In genomic region chr14:35825968-35826217, GRCh38 we compare ENCODE assay signal across 8 cellular contexts. TPM values are rescaled to one million over a fixed set of nuclear protein-coding genes. Genes with fewer than 3 reads are reported as not detected.
DNase-seq lines count a peak whose midpoint lies in the region; ATAC-seq and TF ChIP-seq lines count a peak whose summit lies in the region.

No MANE protein-coding gene starts in this region.

- TF ChIP-seq RAD21 in SK-N-SH (IDR thresholded peaks at IDR 0.05; ENCODE audit: low read length): no peak

- intact Hi-C loops in stomach (cut with DNase I; ENCODE audit: low total_unique reads): no loop called here

- H3K9ac ChIP-seq in SK-N-SH: peak overlapping the region; percentile 48; the same call in 1 of the 2 replicates
- H3K9ac ChIP-seq in iPS-18a (ENCODE audit: low read length): peak overlapping the region; percentile 52

- no peaks in the 10 kb centered on the region for H3K9me3 ChIP-seq in SK-N-SH
- H3K9me3 ChIP-seq in iPS-18a (ENCODE audit: control insufficient read depth, low read depth, low read length): no peaks in the 10 kb centered on the region
- no peaks in the 10 kb centered on the region for H3K9me3 ChIP-seq in stomach

- POLR2A ChIA-PET in SK-N-SH (lab: Yijun Ruan, JAX): interaction anchor here (0.6 to 1.7 kb wide), 9 partner anchors 9 to 843 kb away, joined by 3 to 11 read pairs (median 4); partner anchors contain the start of genes NFKBIA, PSMA6, RALGAPA1 and SRP54

- no peak for ATAC-seq in SK-N-SH treated with all-trans-retinoic acid at 6 μM for 48 hours
- ATAC-seq in activated T-helper 17 cell treated with anti-CD3 and anti-CD28 coated beads, Interleukin-2, amount 50 U/mL, for 72 hours (replicated peaks): no peak
- no peak for ATAC-seq in GM21367 (IDR thresholded peaks at IDR 0.05; ENCODE audit: unreplicated experiment)
- no peak for ATAC-seq in omental fat pad (ENCODE audit: low FRiP score)

- in situ Hi-C loops in GM13976 (cut with MboI; ENCODE audit: low sequenced_read_pairs, unreplicated experiment): no loop called here

- CTCF ChIA-PET in SK-N-SH (lab: Yijun Ruan, JAX): interaction anchor here (0.7 to 1.8 kb wide), 6 partner anchors 10 to 685 kb away, joined by 3 to 10 read pairs (median 4); no protein-coding TSS in a partner anchor

- H3F3A ChIP-seq in SK-N-SH (replicated peaks; ENCODE audit: insufficient read depth): peaks cover 11% of the 10 kb centered on the region

- H3K4me3 Mint-ChIP-seq in activated T-helper 17 cell treated with anti-CD3 and anti-CD28 coated beads, Interleukin-2, amount 50 U/mL, for 72 hours: peak overlapping the region; percentile 91

- WGBS in SK-N-SH (ENCODE audit: low lambda C conversion rate): 2% methylated on average over 4 of the region's 6 CpGs
- 0 to 1% (median 0%) methylated on average over 6 of the region's 6 CpGs for WGBS in stomach, 5 donors

- DNase-seq in SK-N-SH: no peak
- no peak for DNase-seq in stomach
- DNase-seq in omental fat pad (ENCODE audit: low spot score): no peak
- DNase-seq in GM13976 (ENCODE audit: low spot score): no peak

- H3K4me3 ChIP-seq in SK-N-SH (ENCODE audit: low read depth in 2 of 2, low read length in 1 of 2) (peak overlapping the region; percentile 88 to 94), iPS-18a (ENCODE audit: low read length) (peak overlapping the region; percentile 85), stomach (peak overlapping the region; percentile 81 to 94 (median 84))

- H3K79me2 ChIP-seq in SK-N-SH (ENCODE audit: insufficient read depth): peaks cover 28% of the 10 kb centered on the region

- TF ChIP-seq EP300 in SK-N-SH (IDR thresholded peaks at IDR 0.05; ENCODE audit: borderline replicate concordance in 1 of 2, low read depth in 1 of 2, low read length in 1 of 2): 0 out of 4 replicates have a peak, but pooled peaks of 1 of the 2 experiments have one; percentile 12
- TF ChIP-seq EP300 in stomach (IDR thresholded peaks at IDR 0.05): no peak

- peak overlapping the region; percentile 89 for H3K4me2 ChIP-seq in SK-N-SH

- no peaks in the 10 kb centered on the region for H3K27me3 Mint-ChIP-seq in activated T-helper 17 cell treated with anti-CD3 and anti-CD28 coated beads, Interleukin-2, amount 50 U/mL, for 72 hours

- no peaks in the 10 kb centered on the region for H3K9me3 Mint-ChIP-seq in activated T-helper 17 cell treated with anti-CD3 and anti-CD28 coated beads, Interleukin-2, amount 50 U/mL, for 72 hours

- peaks cover 0 to 5% of the 10 kb centered on the region in 2 experiments; a peak in 2 of 4 replicates for H3K4me1 ChIP-seq in SK-N-SH (ENCODE audit: control insufficient read depth in 1 of 2, insufficient read depth in 2 of 2, low read depth in 1 of 2, low read length in 1 of 2)
- peaks cover 6% of the 10 kb centered on the region for H3K4me1 ChIP-seq in iPS-18a (ENCODE audit: control insufficient read depth, low read depth, low read length)
- H3K4me1 ChIP-seq in stomach: peaks cover 6 to 17% (median 10%) of the 10 kb centered on the region in 4 donors

- H3K27me3 ChIP-seq in SK-N-SH (ENCODE audit: insufficient read depth) (no peaks in the 10 kb centered on the region), iPS-18a (ENCODE audit: control insufficient read depth, insufficient read depth, low read length) (no peaks in the 10 kb centered on the region), stomach (no peaks in the 10 kb centered on the region)

- peak overlapping the region; percentile 82 for H3K27ac Mint-ChIP-seq in activated T-helper 17 cell treated with anti-CD3 and anti-CD28 coated beads, Interleukin-2, amount 50 U/mL, for 72 hours

- peak overlapping the region; percentile 86 for H2AFZ ChIP-seq in SK-N-SH (ENCODE audit: low read depth)

- no peak for TF ChIP-seq POLR2A in stomach (IDR thresholded peaks at IDR 0.05)

- 0 out of 2 replicates have a peak, but pooled peaks cover 4% of the 10 kb centered on the region for H4K20me1 ChIP-seq in SK-N-SH (ENCODE audit: insufficient read depth)

- H3K27ac ChIP-seq in SK-N-SH (ENCODE audit: low read depth in 2 of 2, low read length in 1 of 2) (peak overlapping the region; percentile 35 to 84), iPS-18a (ENCODE audit: low read length) (no peak overlapping the region), stomach (peak overlapping the region in 4 of 5 donors; percentile 98 to 99 (median 99))

- TF ChIP-seq CTCF in SK-N-SH (IDR thresholded peaks at IDR 0.05) (no peak), stomach (IDR thresholded peaks at IDR 0.05) (no peak), omental fat pad (IDR thresholded peaks at IDR 0.05) (no peak), GM13976 (IDR thresholded peaks at IDR 0.05; ENCODE audit: borderline replicate concordance, control extremely low read depth, extremely low read depth, insufficient read depth, missing control alignments) (no peak)

- H3K36me3 ChIP-seq in SK-N-SH (replicated peaks in 1 of 2; ENCODE audit: control insufficient read depth in 1 of 2, insufficient read depth in 2 of 2, low read length in 1 of 2): no peaks in the 10 kb centered on the region
- no peaks in the 10 kb centered on the region for H3K36me3 ChIP-seq in iPS-18a (ENCODE audit: control insufficient read depth, low read depth, low read length)
- peaks cover 0 to 2% (median 0%) of the 10 kb centered on the region in 4 donors for H3K36me3 ChIP-seq in stomach

- H3K36me3 Mint-ChIP-seq in activated T-helper 17 cell treated with anti-CD3 and anti-CD28 coated beads, Interleukin-2, amount 50 U/mL, for 72 hours (ENCODE audit: low read depth): no peaks in the 10 kb centered on the region

- peaks cover 9% of the 10 kb centered on the region for H3K4me1 Mint-ChIP-seq in activated T-helper 17 cell treated with anti-CD3 and anti-CD28 coated beads, Interleukin-2, amount 50 U/mL, for 72 hours

- H3K9me2 ChIP-seq in SK-N-SH: no peaks in the 10 kb centered on the region

TF ChIP-seq in SK-N-SH, 30 proteins besides CTCF, POLR2A, EP300 and RAD21 (continues in another document):
- no peak for TF ChIP-seq RFX5 (IDR thresholded peaks at IDR 0.05; ENCODE audit: low read length)
- 0 out of 2 replicates have a peak, but pooled peaks have one; percentile 4 for TF ChIP-seq FOXJ3 (CRISPR knock-in tag; IDR thresholded peaks at IDR 0.05)
- 0 out of 2 replicates have a peak, but pooled peaks have one; percentile 46 for TF ChIP-seq MXI1 (IDR thresholded peaks at IDR 0.05; ENCODE audit: low read depth, low read length)
- TF ChIP-seq, protein P1, sequence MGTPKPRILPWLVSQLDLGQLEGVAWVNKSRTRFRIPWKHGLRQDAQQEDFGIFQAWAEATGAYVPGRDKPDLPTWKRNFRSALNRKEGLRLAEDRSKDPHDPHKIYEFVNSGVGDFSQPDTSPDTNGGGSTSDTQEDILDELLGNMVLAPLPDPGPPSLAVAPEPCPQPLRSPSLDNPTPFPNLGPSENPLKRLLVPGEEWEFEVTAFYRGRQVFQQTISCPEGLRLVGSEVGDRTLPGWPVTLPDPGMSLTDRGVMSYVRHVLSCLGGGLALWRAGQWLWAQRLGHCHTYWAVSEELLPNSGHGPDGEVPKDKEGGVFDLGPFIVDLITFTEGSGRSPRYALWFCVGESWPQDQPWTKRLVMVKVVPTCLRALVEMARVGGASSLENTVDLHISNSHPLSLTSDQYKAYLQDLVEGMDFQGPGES (IDR thresholded peaks at IDR 0.05; ENCODE audit: low read depth, low read length): no peak
- 0 out of 2 replicates have a peak, but pooled peaks have one; percentile 6 for TF ChIP-seq ELF1 (IDR thresholded peaks at IDR 0.05)
- TF ChIP-seq, protein P2, sequence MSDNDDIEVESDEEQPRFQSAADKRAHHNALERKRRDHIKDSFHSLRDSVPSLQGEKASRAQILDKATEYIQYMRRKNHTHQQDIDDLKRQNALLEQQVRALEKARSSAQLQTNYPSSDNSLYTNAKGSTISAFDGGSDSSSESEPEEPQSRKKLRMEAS (IDR thresholded peaks at IDR 0.05; ENCODE audit: low read depth): peak; percentile 35
- no peak for TF ChIP-seq MEF2A (IDR thresholded peaks at IDR 0.05; ENCODE audit: borderline replicate concordance, low read depth)

TF ChIP-seq in SK-N-SH treated with all-trans-retinoic acid at 6 μM for 48 hours, 23 proteins besides CTCF, POLR2A, EP300 and RAD21:
- TF ChIP-seq, protein P3, sequence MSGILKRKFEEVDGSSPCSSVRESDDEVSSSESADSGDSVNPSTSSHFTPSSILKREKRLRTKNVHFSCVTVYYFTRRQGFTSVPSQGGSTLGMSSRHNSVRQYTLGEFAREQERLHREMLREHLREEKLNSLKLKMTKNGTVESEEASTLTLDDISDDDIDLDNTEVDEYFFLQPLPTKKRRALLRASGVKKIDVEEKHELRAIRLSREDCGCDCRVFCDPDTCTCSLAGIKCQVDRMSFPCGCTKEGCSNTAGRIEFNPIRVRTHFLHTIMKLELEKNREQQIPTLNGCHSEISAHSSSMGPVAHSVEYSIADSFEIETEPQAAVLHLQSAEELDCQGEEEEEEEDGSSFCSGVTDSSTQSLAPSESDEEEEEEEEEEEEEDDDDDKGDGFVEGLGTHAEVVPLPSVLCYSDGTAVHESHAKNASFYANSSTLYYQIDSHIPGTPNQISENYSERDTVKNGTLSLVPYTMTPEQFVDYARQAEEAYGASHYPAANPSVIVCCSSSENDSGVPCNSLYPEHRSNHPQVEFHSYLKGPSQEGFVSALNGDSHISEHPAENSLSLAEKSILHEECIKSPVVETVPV (CRISPR knock-in tag; IDR thresholded peaks at IDR 0.05): no peak
- no peak for TF ChIP-seq PPARA (CRISPR knock-in tag; IDR thresholded peaks at IDR 0.05; ENCODE audit: borderline replicate concordance)
- no peak for TF ChIP-seq TCF4 (CRISPR knock-in tag; IDR thresholded peaks at IDR 0.05; ENCODE audit: borderline replicate concordance)

RNA-seq across cellular contexts. Expression of gene BRMS1L, which starts 0.2 kb away (rescaled TPM):
- polyA plus RNA-seq in SK-N-SH (2012; rRNA removed) (7.1 and 9.1 TPM in 2 replicates), stomach (1 to 10 TPM; 4.4 to 7.8 (median 7.0) TPM)
- 9.7 and 11.0 TPM in 2 replicates for polyA plus RNA-seq in SK-N-SH (2012; cell fraction: cytosol; rRNA removed)
- 3.0 and 9.3 TPM in 2 replicates for polyA plus RNA-seq in SK-N-SH (2012; cell fraction: nucleus; rRNA removed)
- total RNA-seq in activated T-helper 17 cell treated with anti-CD3 and anti-CD28 coated beads, Interleukin-2, amount 50 U/mL, for 72 hours: 1 to 10 TPM; 5.4 to 7.7 TPM
- total RNA-seq in stomach (1 to 10 TPM in 4 of 5 donors, not detected in 1; 1.4 to 9.7 (median 5.5) TPM), omental fat pad (1 to 10 TPM; 4.0 to 9.1 (median 5.6) TPM)

RNA-seq across cellular contexts. Expression of gene RALGAPA1, which starts 16.8 kb away (rescaled TPM):
- 3.6 and 4.4 TPM in 2 replicates for polyA plus RNA-seq in SK-N-SH (2012; rRNA removed)
- 3.9 and 4.1 TPM in 2 replicates for polyA plus RNA-seq in SK-N-SH (2012; cell fraction: cytosol; rRNA removed)
- polyA plus RNA-seq in SK-N-SH (2012; cell fraction: nucleus; rRNA removed): 8.0 and 15.5 TPM in 2 replicates
- 10 to 100 TPM; 32.8 to 36.5 TPM for total RNA-seq in activated T-helper 17 cell treated with anti-CD3 and anti-CD28 coated beads, Interleukin-2, amount 50 U/mL, for 72 hours
- total RNA-seq in stomach: 100 to 1,000 TPM; 113 to 482 (median 200) TPM
- polyA plus RNA-seq in stomach: 10 to 100 TPM in 2 of 3 donors, 1 to 10 TPM in 1; 6.0 to 16.8 (median 11.6) TPM
- 10 to 100 TPM; 43.5 to 79.0 (median 54.9) TPM for total RNA-seq in omental fat pad
